ENCODE assay signal across 11 cellular contexts in genomic region chr6:1229808-1230207, GRCh38.
"Had no signal": no experiment of that assay in that cellular context is flagged by ENCODE, and none has a peak within 500 bp of the region (broad histone marks: within the 10 kb centered on the region; RNA-seq: fewer than 3 reads in every experiment).

No MANE protein-coding gene starts in this region.

- H3K27ac ChIP-seq: GM23248 had no signal

- H3K9ac ChIP-seq: GM23248 had no signal

- H3K36me3 ChIP-seq: HAP-1 had no signal

- H3K4me3 Mint-ChIP-seq: GM23338, H9, HFFc6 had no signal

- H3K27ac Mint-ChIP-seq: GM23338, H9, HFFc6 had no signal

- H3K9me3 Mint-ChIP-seq: GM23338, H9, HFFc6 had no signal

- H2AFZ ChIP-seq: GM23248, GM23338 had no signal

- FAIRE-seq: H1, H54 had no signal

- H3K4me2 ChIP-seq: GM23338 had no signal

- ATAC-seq: GM23338, HCT116 had no signal

- H3K4me1 ChIP-seq: HAP-1 had no signal

- DNase-seq: GM23248, GOT3, H7, H9, HCEC 1CT, HFFc6 had no signal

- H3K9me3 ChIP-seq: HAP-1 had no signal

- H3K4me1 Mint-ChIP-seq: GM23338 had no signal

- H3K4me3 ChIP-seq: GM23248, GM23338, HAP-1 had no signal
